Comparison of ENCODE assay signal across 1 cellular context in the genomic region with DNA sequence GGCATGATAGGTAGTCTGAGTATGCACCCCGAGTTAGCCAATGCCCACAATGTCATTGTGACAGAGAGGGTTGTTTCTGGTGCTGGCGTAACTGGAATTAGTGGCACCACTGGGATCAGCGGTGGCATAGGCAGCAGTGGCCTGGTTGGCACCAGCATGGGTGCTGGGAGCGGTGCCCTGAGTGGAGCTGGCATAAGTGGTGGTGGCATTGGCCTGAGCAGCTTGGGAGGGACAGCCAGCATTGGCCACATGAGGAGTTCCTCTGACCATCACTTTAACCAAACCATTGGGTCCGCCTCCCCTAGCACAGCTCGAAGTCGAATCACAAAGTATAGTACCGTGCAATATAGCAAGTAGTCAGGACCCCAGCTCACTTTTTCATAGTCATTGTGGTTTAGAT.
TF ChIP-seq lines count a peak whose summit lies in the region.

No MANE protein-coding gene starts in this region.

TF ChIP-seq in K562, 482 proteins besides CTCF, POLR2A, EP300 and RAD21 (continued from another document):
- TF ChIP-seq, protein P1, sequence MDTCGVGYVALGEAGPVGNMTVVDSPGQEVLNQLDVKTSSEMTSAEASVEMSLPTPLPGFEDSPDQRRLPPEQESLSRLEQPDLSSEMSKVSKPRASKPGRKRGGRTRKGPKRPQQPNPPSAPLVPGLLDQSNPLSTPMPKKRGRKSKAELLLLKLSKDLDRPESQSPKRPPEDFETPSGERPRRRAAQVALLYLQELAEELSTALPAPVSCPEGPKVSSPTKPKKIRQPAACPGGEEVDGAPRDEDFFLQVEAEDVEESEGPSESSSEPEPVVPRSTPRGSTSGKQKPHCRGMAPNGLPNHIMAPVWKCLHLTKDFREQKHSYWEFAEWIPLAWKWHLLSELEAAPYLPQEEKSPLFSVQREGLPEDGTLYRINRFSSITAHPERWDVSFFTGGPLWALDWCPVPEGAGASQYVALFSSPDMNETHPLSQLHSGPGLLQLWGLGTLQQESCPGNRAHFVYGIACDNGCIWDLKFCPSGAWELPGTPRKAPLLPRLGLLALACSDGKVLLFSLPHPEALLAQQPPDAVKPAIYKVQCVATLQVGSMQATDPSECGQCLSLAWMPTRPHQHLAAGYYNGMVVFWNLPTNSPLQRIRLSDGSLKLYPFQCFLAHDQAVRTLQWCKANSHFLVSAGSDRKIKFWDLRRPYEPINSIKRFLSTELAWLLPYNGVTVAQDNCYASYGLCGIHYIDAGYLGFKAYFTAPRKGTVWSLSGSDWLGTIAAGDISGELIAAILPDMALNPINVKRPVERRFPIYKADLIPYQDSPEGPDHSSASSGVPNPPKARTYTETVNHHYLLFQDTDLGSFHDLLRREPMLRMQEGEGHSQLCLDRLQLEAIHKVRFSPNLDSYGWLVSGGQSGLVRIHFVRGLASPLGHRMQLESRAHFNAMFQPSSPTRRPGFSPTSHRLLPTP (IDR thresholded peaks at IDR 0.05; ENCODE audit: borderline replicate concordance, extremely low read depth, insufficient read length), result no peak
- TF ChIP-seq DIDO1 (tag; IDR thresholded peaks at IDR 0.05; ENCODE audit: low read depth) (no peak), CHCHD3 (CRISPR knock-in tag; IDR thresholded peaks at IDR 0.05) (no peak), FOXJ2 (tag; IDR thresholded peaks at IDR 0.05) (no peak), L3MBTL2 (IDR thresholded peaks at IDR 0.05) (no peak), YBX1 (IDR thresholded peaks at IDR 0.05) (no peak)
